In genomic region chr20:63498950-63499332, GRCh38 we compare ENCODE assay signal across 8 cellular contexts. TPM values are rescaled to one million over a fixed set of nuclear protein-coding genes. Genes with fewer than 3 reads are reported as not detected.
DNase-seq lines count a peak whose midpoint lies in the region; ATAC-seq and FAIRE-seq lines count a peak whose summit lies in the region.

TSS of gene EEF1A2 (minus strand) at chr20:63499083. CDS start at chr20:63497763, 1,320 bp downstream.

- CTCF ChIA-PET in activated CD8-positive, alpha-beta T cell treated with anti-CD3 and anti-CD28 coated beads, Interleukin-2, amount 10 ng/mL, durations not matched to agents 7 days and 5 days (lab: Charles Lee), result no interaction called here

- peaks cover 75% of the 10 kb centered on the region for H3K27me3 ChIP-seq in HUES6 (ENCODE audit: control insufficient read depth, insufficient read depth, low read length)

- H3K4me3 ChIP-seq in HUES6 (ENCODE audit: low read depth, low read length), result peak within 1 kb of the TSS; percentile 60

- H3K9me3 ChIP-seq in HUES6 (ENCODE audit: control insufficient read depth, insufficient read depth, low read depth, low read length), result no peaks in the 10 kb centered on the region

- no peak within 1 kb of the TSS for H3K4me3 Mint-ChIP-seq in activated CD8-positive, alpha-beta T cell treated with anti-CD3 and anti-CD28 coated beads, Interleukin-2, amount 10 ng/mL, durations not matched to agents 7 days and 5 days

- H3K9ac ChIP-seq in HUES6 (ENCODE audit: low read length), result no peak within 1 kb of the TSS

- H3K36me3 ChIP-seq in HUES6 (ENCODE audit: control insufficient read depth, insufficient read depth, low read length), result no peaks in the 10 kb centered on the region

- peaks cover 33% of the 10 kb centered on the region for H3K4me1 ChIP-seq in HUES6 (ENCODE audit: control insufficient read depth, insufficient read depth, low read length)

- POLR2A ChIA-PET in activated CD8-positive, alpha-beta T cell treated with anti-CD3 and anti-CD28 coated beads, Interleukin-2, amount 10 ng/mL, durations not matched to agents 7 days and 5 days (lab: Charles Lee), result no interaction called here

- DNase-seq in CD1c-positive myeloid dendritic cell (ENCODE audit: extremely low spot score) (peak; percentile 69), frontal cortex (ENCODE audit: low spot score in 2 of 2) (peak; percentile 79 to 82), putamen (ENCODE audit: low spot score) (peak; percentile 45), dedifferentiated amniotic fluid mesenchymal stem cell (ENCODE audit: extremely low spot score) (no peak)
- peak; percentile 39 for DNase-seq in activated CD8-positive, alpha-beta T cell treated with anti-CD3 and anti-CD28 coated beads, Interleukin-2, amount 10 ng/mL, durations not matched to agents 7 days and 5 days

- no peak within 1 kb of the TSS for H3K27ac ChIP-seq in HUES6 (ENCODE audit: low read depth, low read length)

- H3K36me3 Mint-ChIP-seq in activated CD8-positive, alpha-beta T cell treated with anti-CD3 and anti-CD28 coated beads, Interleukin-2, amount 10 ng/mL, durations not matched to agents 7 days and 5 days (ENCODE audit: low read depth), result no peaks in the 10 kb centered on the region

- peaks cover 24% of the 10 kb centered on the region for H3K27me3 Mint-ChIP-seq in activated CD8-positive, alpha-beta T cell treated with anti-CD3 and anti-CD28 coated beads, Interleukin-2, amount 10 ng/mL, durations not matched to agents 7 days and 5 days (ENCODE audit: low read depth)

- peaks cover 8% of the 10 kb centered on the region for H3K4me1 Mint-ChIP-seq in activated CD8-positive, alpha-beta T cell treated with anti-CD3 and anti-CD28 coated beads, Interleukin-2, amount 10 ng/mL, durations not matched to agents 7 days and 5 days (ENCODE audit: low read depth)

- FAIRE-seq in frontal cortex (lab: Jason Lieb, UNC), result no peak

- no peaks in the 10 kb centered on the region for H3K9me3 Mint-ChIP-seq in activated CD8-positive, alpha-beta T cell treated with anti-CD3 and anti-CD28 coated beads, Interleukin-2, amount 10 ng/mL, durations not matched to agents 7 days and 5 days (ENCODE audit: insufficient read depth)

- peak; percentile 57 for ATAC-seq in activated CD8-positive, alpha-beta T cell treated with anti-CD3 and anti-CD28 coated beads, Interleukin-2, amount 10 ng/mL, durations not matched to agents 7 days and 5 days
- ATAC-seq in GM21526 (IDR thresholded peaks at IDR 0.05; ENCODE audit: low FRiP score, unreplicated experiment), result no peak
- no peak for ATAC-seq in GM19455 (IDR thresholded peaks at IDR 0.05; ENCODE audit: unreplicated experiment)

- no peak within 1 kb of the TSS for H3K27ac Mint-ChIP-seq in activated CD8-positive, alpha-beta T cell treated with anti-CD3 and anti-CD28 coated beads, Interleukin-2, amount 10 ng/mL, durations not matched to agents 7 days and 5 days

RNA-seq across cellular contexts. Expression of gene EEF1A2, which starts in this region (rescaled TPM):
- not detected for total RNA-seq in activated CD8-positive, alpha-beta T cell treated with anti-CD3 and anti-CD28 coated beads, Interleukin-2, amount 10 ng/mL, durations not matched to agents 7 days and 5 days
- 179 TPM for total RNA-seq in frontal cortex

Comparison
In these comparisons a context has a peak if more than half of its experiments do, and no peak if none do; other contexts are left out.
1. RNA of gene EEF1A2 (total RNA-seq): 179 TPM in frontal cortex (single experiment); not detected in activated CD8-positive, alpha-beta T cell treated with anti-CD3 and anti-CD28 coated beads, Interleukin-2, amount 10 ng/mL, durations not matched to agents 7 days and 5 days; every median in the first group is over 100 times any median in the second.
2. Peak in DNase-seq and ATAC-seq in activated CD8-positive, alpha-beta T cell treated with anti-CD3 and anti-CD28 coated beads, Interleukin-2, amount 10 ng/mL, durations not matched to agents 7 days and 5 days; RNA of the gene not detected or under 1 TPM.